Comparison of ENCODE assay signal across 3 cellular contexts in genomic region chr4:113378836-113379235, GRCh38.
"Had no signal": no experiment of that assay in that cellular context is flagged by ENCODE, and none has a peak within 500 bp of the region (broad histone marks: within the 10 kb centered on the region; RNA-seq: fewer than 3 reads in every experiment).

No MANE protein-coding gene starts in this region.

- ATAC-seq: GM12878 had no signal

- DNase-seq: GDM1, GF-D8 had no signal

- H3K4me3 ChIP-seq: GM12878 had no signal
